ENCODE assay signal across 15 cellular contexts in the genomic region with DNA sequence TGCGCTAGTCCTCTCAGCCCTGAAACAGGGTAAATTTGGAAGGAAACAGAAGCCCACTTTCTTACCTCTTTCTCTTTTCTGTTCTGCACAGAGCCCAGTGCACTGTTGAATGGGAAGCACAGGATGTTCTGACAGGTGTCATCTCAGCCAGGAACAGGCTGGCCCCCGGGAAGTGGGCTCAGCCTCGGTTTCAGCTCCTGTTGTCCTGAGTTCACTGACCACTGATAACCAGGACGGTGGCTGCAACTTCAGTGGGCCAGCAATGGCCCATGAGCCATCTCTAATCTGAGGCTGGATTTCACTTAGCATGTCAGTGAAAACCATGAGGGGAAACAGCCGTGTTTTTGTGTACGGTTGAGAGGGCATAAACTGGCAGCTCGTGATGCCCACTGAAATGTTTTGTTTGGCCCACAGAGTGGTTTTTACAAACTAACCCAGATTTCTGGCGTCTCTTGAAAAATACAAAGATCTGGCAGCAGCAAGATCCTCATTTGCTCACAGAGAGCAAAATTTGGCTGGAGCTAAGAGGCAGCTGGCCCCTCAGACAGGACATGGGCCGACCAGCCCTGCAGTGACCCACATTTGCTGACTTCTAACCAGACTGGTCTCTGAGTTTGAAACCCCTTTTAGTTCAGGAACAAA.
"Had no signal": no experiment of that assay in that cellular context is flagged by ENCODE, and none has a peak within 500 bp of the region (broad histone marks: within the 10 kb centered on the region; RNA-seq: fewer than 3 reads in every experiment).

No MANE protein-coding gene starts in this region.

- DNase-seq: activated CD4-positive, alpha-beta memory T cell treated with anti-CD3 and anti-CD28 coated beads, Interleukin-2, amount 10 ng/mL, durations not matched to agents 7 days and 5 days; activated CD4-positive, alpha-beta T cell treated with anti-CD3 and anti-CD28 coated beads for 36 hours; activated CD8-positive, alpha-beta memory T cell treated with anti-CD3 and anti-CD28 coated beads, Interleukin-2, amount 10 ng/mL, durations not matched to agents 7 days and 5 days; cortex of kidney; effector CD8-positive, alpha-beta T cell; immature natural killer cell; mesenchymal stem cell; naive thymus-derived CD4-positive, alpha-beta T cell; ovary; stimulated activated naive B cell treated with anti-CD40 and anti-IgM and Interleukin-4, amounts not matched to agents 10 μg/mL and 1 μg/mL and 100 μg/mL, for 72 hours had no signal

- H3K4me1 ChIP-seq: gastroesophageal sphincter, tibial nerve, vagina had no signal

- H3K9me3 ChIP-seq: gastroesophageal sphincter, ovary, tibial nerve, vagina had no signal

- H3K36me3 ChIP-seq: gastroesophageal sphincter, ovary, tibial nerve, vagina had no signal

- ATAC-seq: activated CD4-positive, alpha-beta T cell treated with anti-CD3 and anti-CD28 coated beads for 36 hours; activated CD8-positive, alpha-beta memory T cell treated with anti-CD3 and anti-CD28 coated beads, Interleukin-2, amount 10 ng/mL, durations not matched to agents 7 days and 5 days; esophagus mucosa; gastroesophageal sphincter; naive thymus-derived CD4-positive, alpha-beta T cell; stimulated activated naive B cell treated with anti-CD40 and anti-IgM and Interleukin-4, amounts not matched to agents 10 μg/mL and 1 μg/mL and 100 μg/mL, for 72 hours; WTC11 had no signal

- H3K27me3 ChIP-seq: gastroesophageal sphincter, ovary, tibial nerve, vagina had no signal

- H3K27ac ChIP-seq: gastroesophageal sphincter, ovary, tibial nerve, vagina had no signal

- H3K4me3 ChIP-seq: gastroesophageal sphincter, ovary, tibial nerve, vagina had no signal
